In the genomic region with DNA sequence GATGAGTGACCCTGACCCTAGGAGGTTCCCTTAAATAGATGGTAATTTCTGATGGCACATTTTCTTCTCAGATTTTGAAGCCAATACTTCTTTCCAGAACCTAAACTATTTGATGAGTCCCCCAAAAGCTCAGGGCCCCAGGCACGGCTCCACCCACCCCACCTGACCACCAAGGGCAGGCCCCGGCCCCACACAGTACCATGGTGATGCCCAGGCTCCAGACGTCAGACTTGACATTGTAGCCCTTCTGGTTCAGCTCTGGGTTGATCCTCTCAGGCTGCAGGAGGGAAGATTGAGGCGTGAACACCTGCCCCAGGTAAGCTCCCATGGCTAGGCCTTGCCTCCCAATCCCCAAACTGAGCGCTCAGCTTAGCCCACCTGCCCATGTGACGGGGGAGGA, we compare ENCODE assay signal across 7 cellular contexts.
DNase-seq lines count a peak whose midpoint lies in the region; ATAC-seq and TF ChIP-seq lines count a peak whose summit lies in the region.
"Not testable (repeated sequence)": the region's sequence is repeated elsewhere in the genome, so short reads cannot be mapped to it uniquely, and the experiment has no call there.

No MANE protein-coding gene starts in this region.

- in situ Hi-C loops in GM13976 (cut with MboI; ENCODE audit: low sequenced_read_pairs, unreplicated experiment): loop anchor here (25.0 kb wide), 1 partner anchor 470 kb away; no protein-coding TSS in a partner anchor

- not testable (repeated sequence) for H3K4me3 Mint-ChIP-seq in activated naive CD8-positive, alpha-beta T cell treated with anti-CD3 and anti-CD28 coated beads, Interleukin-2, amount 10 ng/mL, durations not matched to agents 7 days and 5 days

- H3K4me1 Mint-ChIP-seq in activated naive CD8-positive, alpha-beta T cell treated with anti-CD3 and anti-CD28 coated beads, Interleukin-2, amount 10 ng/mL, durations not matched to agents 7 days and 5 days: not testable (repeated sequence)

- intact Hi-C loops in posterior vena cava (cut with DNase I); aorta (cut with DNase I): not testable (repeated sequence)

- H3K27me3 Mint-ChIP-seq in activated naive CD8-positive, alpha-beta T cell treated with anti-CD3 and anti-CD28 coated beads, Interleukin-2, amount 10 ng/mL, durations not matched to agents 7 days and 5 days: not testable (repeated sequence)

- H3K27ac ChIP-seq in aorta (ENCODE audit: low read depth in 1 of 2, low read length in 2 of 2): not testable (repeated sequence)

- not testable (repeated sequence) for H3K36me3 ChIP-seq in H7 (replicated peaks; ENCODE audit: control insufficient read depth, insufficient read depth, low read length); aorta (ENCODE audit: control insufficient read depth in 1 of 2, insufficient read depth in 2 of 2, low read length in 1 of 2)

- H3K4me3 ChIP-seq in H7 (ENCODE audit: insufficient read depth, low read depth, low read length); aorta (ENCODE audit: low read length in 2 of 2): not testable (repeated sequence)

- H3K9me3 ChIP-seq in aorta (ENCODE audit: control insufficient read depth, low read length): not testable (repeated sequence)

- H3K36me3 Mint-ChIP-seq in activated naive CD8-positive, alpha-beta T cell treated with anti-CD3 and anti-CD28 coated beads, Interleukin-2, amount 10 ng/mL, durations not matched to agents 7 days and 5 days: not testable (repeated sequence)

- H3K4me1 ChIP-seq in aorta (ENCODE audit: control insufficient read depth in 1 of 2, insufficient read depth in 2 of 2, low read length in 2 of 2): not testable (repeated sequence)

- peak; percentile 0 for DNase-seq in AG08396 (ENCODE audit: low spot score)
- DNase-seq in GM13976 (ENCODE audit: low spot score): peak; percentile 1
- peak; percentile 2 for DNase-seq in H7
- peak; percentile 2 for DNase-seq in activated naive CD8-positive, alpha-beta T cell treated with anti-CD3 and anti-CD28 coated beads, Interleukin-2, amount 10 ng/mL, durations not matched to agents 7 days and 5 days
- peak; percentile 64 for DNase-seq in mesenteric fat pad (ENCODE audit: low spot score)
- DNase-seq in posterior vena cava (ENCODE audit: low spot score): peak; percentile 36
- not testable (repeated sequence) for DNase-seq in aorta

- H3K27ac Mint-ChIP-seq in activated naive CD8-positive, alpha-beta T cell treated with anti-CD3 and anti-CD28 coated beads, Interleukin-2, amount 10 ng/mL, durations not matched to agents 7 days and 5 days: not testable (repeated sequence)

- H3K27me3 ChIP-seq in H7 (ENCODE audit: control insufficient read depth, insufficient read depth, low read length); aorta (ENCODE audit: control insufficient read depth in 1 of 2, insufficient read depth in 2 of 2, low read length in 1 of 2): not testable (repeated sequence)

- H3K9me3 Mint-ChIP-seq in activated naive CD8-positive, alpha-beta T cell treated with anti-CD3 and anti-CD28 coated beads, Interleukin-2, amount 10 ng/mL, durations not matched to agents 7 days and 5 days: not testable (repeated sequence)

- POLR2A ChIA-PET in activated naive CD8-positive, alpha-beta T cell treated with anti-CD3 and anti-CD28 coated beads, Interleukin-2, amount 10 ng/mL, durations not matched to agents 7 days and 5 days (lab: Charles Lee): not testable (repeated sequence)

- ATAC-seq in activated naive CD8-positive, alpha-beta T cell treated with anti-CD3 and anti-CD28 coated beads, Interleukin-2, amount 10 ng/mL, durations not matched to agents 7 days and 5 days (ENCODE audit: low read depth): not testable (repeated sequence)
- ATAC-seq in aorta (ENCODE audit: low FRiP score): peak; percentile 36

- WGBS in aorta, 2 donors: 74 to 77% methylated on average over 5 to 6 of the region's 6 CpGs

- not testable (repeated sequence) for TF ChIP-seq CTCF in GM13976 (IDR thresholded peaks at IDR 0.05; ENCODE audit: borderline replicate concordance, control extremely low read depth, extremely low read depth, insufficient read depth, missing control alignments)
